10 cellular contexts compared by ENCODE assay signal in genomic region chr6:2818593-2818992, GRCh38. TPM values are rescaled to one million over a fixed set of nuclear protein-coding genes. Genes with fewer than 3 reads are reported as not detected.
A peak's percentile ranks its signal among the peaks of the same experiment; 100 is the strongest.
DNase-seq lines count a peak whose midpoint lies in the region; ATAC-seq and TF ChIP-seq lines count a peak whose summit lies in the region.
"Had no signal": no experiment of that assay in that cellular context is flagged by ENCODE, and none has a peak within 500 bp of the region (broad histone marks: within the 10 kb centered on the region; RNA-seq: fewer than 3 reads in every experiment).

No MANE protein-coding gene starts in this region.

- intact Hi-C loops in CD14-positive monocyte (cut with micrococcal nuclease): no loop called here

- peaks cover 0 to 13% of the 10 kb centered on the region in 2 donors for H3K36me3 Mint-ChIP-seq in CD14-positive monocyte

- peak overlapping the region; percentile 48 for H3K27ac ChIP-seq in neural cell (ENCODE audit: low read length)
- H3K27ac ChIP-seq in RWPE1: no peak overlapping the region

- H3K27ac Mint-ChIP-seq in CD14-positive monocyte: peak overlapping the region in 4 of 7 donors; percentile 12 to 52 (median 34)

- TF ChIP-seq RAD21 in neural cell (conservative IDR thresholded peaks at IDR 0.05): no peak

- TF ChIP-seq CTCF in CD14-positive monocyte (IDR thresholded peaks at IDR 0.05) (no peak), neural cell (IDR thresholded peaks at IDR 0.05; ENCODE audit: poor library complexity, severe bottlenecking) (no peak), RWPE1 (conservative IDR thresholded peaks at IDR 0.05; ENCODE audit: low read depth) (no peak)

- no peaks in the 10 kb centered on the region for H3K36me3 ChIP-seq in neural cell (ENCODE audit: insufficient read depth, low read length)

- DNase-seq in CD14-positive monocyte (ENCODE audit: low spot score) (no peak), RPMI7951 (ENCODE audit: low read depth) (peak; percentile 19), fibroblast of peridontal ligament (ENCODE audit: extremely low read depth) (peak; percentile 64), RWPE1 (ENCODE audit: low spot score) (no peak)
- DNase-seq in stimulated activated naive CD4-positive, alpha-beta T cell (lab: John Stamatoyannopoulos, UW): no peak
- DNase-seq: erythroblast had no signal

- POLR2A ChIA-PET in RWPE1 (lab: Yijun Ruan, JAX; ENCODE audit: low non-redundant PET): no interaction called here

- no peaks in the 10 kb centered on the region for H3K79me2 ChIP-seq in neural cell (replicated peaks; ENCODE audit: insufficient read depth, low read length)

- no peaks in the 10 kb centered on the region for H4K20me1 ChIP-seq in neural cell (ENCODE audit: insufficient read depth)

- H3K9me2 ChIP-seq in neural cell (ENCODE audit: insufficient read depth, low read length): no peaks in the 10 kb centered on the region

- H3K27me3 Mint-ChIP-seq in CD14-positive monocyte (ENCODE audit: low read depth in 3 of 3): no peaks in the 10 kb centered on the region

- H3K4me1 Mint-ChIP-seq in CD14-positive monocyte: peaks cover 51% of the 10 kb centered on the region

- H3K4me3 ChIP-seq in neural cell (ENCODE audit: low read length): peak overlapping the region; percentile 37
- H3K4me3 ChIP-seq: skin epidermis had no signal

- ATAC-seq in GM21360 (IDR thresholded peaks at IDR 0.05; ENCODE audit: unreplicated experiment): no peak
- ATAC-seq in HG02970 (IDR thresholded peaks at IDR 0.05; ENCODE audit: low FRiP score, unreplicated experiment): no peak

- no peaks in the 10 kb centered on the region for H3F3A ChIP-seq in neural cell (ENCODE audit: insufficient read depth, low read length, poor library complexity, severe bottlenecking)

- no peaks in the 10 kb centered on the region for H3K9me3 ChIP-seq in neural cell (ENCODE audit: low read length)

- no peaks in the 10 kb centered on the region for H3K27me3 ChIP-seq in neural cell (ENCODE audit: insufficient read depth, low read depth, low read length)

- CTCF ChIA-PET in RWPE1 (lab: Yijun Ruan, JAX): interaction anchor here (0.7 to 1.3 kb wide), 3 partner anchors 27 to 54 kb away, joined by 3 to 6 read pairs (median 4); no protein-coding TSS in a partner anchor

- H3K9ac ChIP-seq in neural cell (ENCODE audit: low read length): peak overlapping the region; percentile 17

- no peak overlapping the region for H2AFZ ChIP-seq in neural cell (ENCODE audit: low read depth, low read length)

- TF ChIP-seq EP300 in neural cell (conservative IDR thresholded peaks at IDR 0.05; ENCODE audit: poor library complexity, severe bottlenecking): peak; percentile 49

- peak overlapping the region in 1 of 2 donors; percentile 19 for H3K4me3 Mint-ChIP-seq in CD14-positive monocyte

- peak overlapping the region; percentile 53 for H3K4me2 ChIP-seq in neural cell (ENCODE audit: low read length)

- peaks cover 8 to 21% (median 15%) of the 10 kb centered on the region in 7 donors for H3K9me3 Mint-ChIP-seq in CD14-positive monocyte

TF ChIP-seq in neural cell, 6 proteins besides CTCF, POLR2A, EP300 and RAD21:
- TF ChIP-seq MXI1 (conservative IDR thresholded peaks at IDR 0.05; ENCODE audit: poor library complexity, severe bottlenecking) (no peak), REST (IDR thresholded peaks at IDR 0.05; ENCODE audit: borderline replicate concordance) (peak; percentile 28), TAF1 (IDR thresholded peaks at IDR 0.05; ENCODE audit: low read depth) (no peak), POLR2AphosphoS5 (IDR thresholded peaks at IDR 0.05) (no peak)

RNA-seq across cellular contexts. Expression of gene SERPINB1, which starts 23.1 kb away (rescaled TPM):
- polyA plus RNA-seq in CD14-positive monocyte (100 to 1,000 TPM; 306 to 307 TPM), neural cell (not detected in 2 replicates)
- total RNA-seq in RPMI7951 (2014; rRNA removed; shearing (Covaris generic)): 25.1 and 37.7 TPM in 2 replicates
- polyA minus RNA-seq in neural cell: not detected in 2 replicates

RNA-seq across cellular contexts. Expression of gene WRNIP1, which starts 53.4 kb away (rescaled TPM):
- polyA plus RNA-seq in CD14-positive monocyte (10 to 100 TPM; 17.5 to 17.8 TPM), neural cell (93.7 and 106 TPM in 2 replicates)
- 60.2 and 62.6 TPM in 2 replicates for total RNA-seq in RPMI7951 (2014; rRNA removed; shearing (Covaris generic))
- polyA minus RNA-seq in neural cell: 84.0 and 93.7 TPM in 2 replicates

Comparison
In these comparisons a context has a peak if more than half of its experiments do, and no peak if none do; other contexts are left out.
1. DNase-seq: peak in RPMI7951 (single experiment) and fibroblast of peridontal ligament (single experiment); none in CD14-positive monocyte (single experiment), RWPE1 (single experiment) and stimulated activated naive CD4-positive, alpha-beta T cell (0 of 6).
2. RNA of gene SERPINB1, which starts 23.1 kb away (polyA plus RNA-seq): 306 to 307 TPM in CD14-positive monocyte; not detected in neural cell; every median in the first group is over 100 times any median in the second.